26 cellular contexts compared by ENCODE assay signal in genomic region chr1:72918939-72919338, GRCh38.
"Had no signal": no experiment of that assay in that cellular context is flagged by ENCODE, and none has a peak within 500 bp of the region (broad histone marks: within the 10 kb centered on the region; RNA-seq: fewer than 3 reads in every experiment).

No MANE protein-coding gene starts in this region.

- H3K9me3 ChIP-seq: colonic mucosa, esophagus squamous epithelium, gastrocnemius medialis, left lung, lower lobe of right lung, mucosa of descending colon had no signal

- DNase-seq: colonic mucosa; cortex of kidney; effector CD8-positive, alpha-beta T cell; effector memory CD8-positive, alpha-beta T cell; endodermal cell; erythroblast; esophagus squamous epithelium; foreskin fibroblast; foreskin melanocyte; gastrocnemius medialis; glutamatergic neuron; head of caudate nucleus; hypothalamus; immature natural killer cell; left cardiac atrium; left lung; left ventricle myocardium superior; lower lobe of right lung; mesenchymal stem cell; mucosa of descending colon; naive B cell had no signal

- H2AFZ ChIP-seq: hepatocyte had no signal

- FAIRE-seq: endometrium, keratinocyte had no signal

- H3K79me2 ChIP-seq: hepatocyte had no signal

- H3K27ac ChIP-seq: colonic mucosa, epithelial cell of prostate, esophagus squamous epithelium, gastrocnemius medialis, hepatocyte, left lung, lower lobe of right lung had no signal

- H3K4me3 ChIP-seq: colonic mucosa, esophagus squamous epithelium, gastrocnemius medialis, hepatocyte, left lung, lower lobe of right lung, mucosa of descending colon had no signal

- H3K27me3 ChIP-seq: colonic mucosa, esophagus squamous epithelium, gastrocnemius medialis, hepatocyte, left lung had no signal

- H3K4me1 ChIP-seq: colonic mucosa, esophagus squamous epithelium, gastrocnemius medialis, left lung, lower lobe of right lung had no signal

- H3K4me2 ChIP-seq: hepatocyte had no signal

- ATAC-seq: effector memory CD8-positive, alpha-beta T cell; esophagus mucosa; gastrocnemius medialis; left cardiac atrium; left lung; left ventricle myocardium superior; lower lobe of right lung; mucosa of descending colon had no signal

- H3K36me3 ChIP-seq: colonic mucosa, esophagus squamous epithelium, gastrocnemius medialis, left lung, lower lobe of right lung had no signal
